14 cellular contexts compared by ENCODE assay signal in genomic region chr5:133316346-133317343, GRCh38.
A peak's percentile ranks its signal among the peaks of the same experiment; 100 is the strongest.
DNase-seq lines count a peak whose midpoint lies in the region; TF ChIP-seq lines count a peak whose summit lies in the region.
"Had no signal": no experiment of that assay in that cellular context is flagged by ENCODE, and none has a peak within 500 bp of the region (broad histone marks: within the 10 kb centered on the region; RNA-seq: fewer than 3 reads in every experiment).

No MANE protein-coding gene starts in this region.

- peak; percentile 23 for DNase-seq in activated naive CD4-positive, alpha-beta T cell treated with anti-CD3 and anti-CD28 coated beads for 36 hours
- no peak for DNase-seq in activated naive CD4-positive, alpha-beta T cell (lab: John Stamatoyannopoulos, UW)
- DNase-seq in NB4 (ENCODE audit: low read depth) (peak; percentile 22), epithelial cell of esophagus (ENCODE audit: low read depth) (no peak), type B pancreatic cell (ENCODE audit: extremely low spot score, unreplicated experiment) (no peak), posterior vena cava (ENCODE audit: low spot score) (no peak), ascending aorta (ENCODE audit: low spot score in 2 of 2) (no peak)
- no peak for DNase-seq in activated naive CD8-positive, alpha-beta T cell treated with anti-CD3 and anti-CD28 coated beads for 36 hours
- DNase-seq: activated CD8-positive, alpha-beta memory T cell treated with anti-CD3 and anti-CD28 coated beads, Interleukin-2, amount 50 U/mL, for 48 hours; cerebellar nuclear complex; GOT3; hippocampal formation; NCI-H2171; stomach had no signal

- no peaks in the 10 kb centered on the region for H3K9me3 ChIP-seq in ascending aorta
- H3K9me3 ChIP-seq: stomach had no signal

- H3K27ac ChIP-seq in ascending aorta: no peak overlapping the region
- H3K27ac ChIP-seq: stomach had no signal

- H3K27ac Mint-ChIP-seq in activated naive CD4-positive, alpha-beta T cell treated with anti-CD3 and anti-CD28 coated beads for 36 hours: no peak overlapping the region
- H3K27ac Mint-ChIP-seq in type B pancreatic cell: no peak overlapping the region
- H3K27ac Mint-ChIP-seq in activated naive CD8-positive, alpha-beta T cell treated with anti-CD3 and anti-CD28 coated beads for 36 hours: no peak overlapping the region

- H3K36me3 ChIP-seq in ascending aorta: no peaks in the 10 kb centered on the region
- H3K36me3 ChIP-seq: stomach had no signal

- H3K27me3 ChIP-seq in ascending aorta: no peaks in the 10 kb centered on the region

- no peaks in the 10 kb centered on the region for H3K36me3 Mint-ChIP-seq in activated naive CD4-positive, alpha-beta T cell treated with anti-CD3 and anti-CD28 coated beads for 36 hours (ENCODE audit: low read depth)
- no peaks in the 10 kb centered on the region for H3K36me3 Mint-ChIP-seq in type B pancreatic cell
- no peaks in the 10 kb centered on the region for H3K36me3 Mint-ChIP-seq in activated naive CD8-positive, alpha-beta T cell treated with anti-CD3 and anti-CD28 coated beads for 36 hours

- CTCF ChIA-PET in activated naive CD4-positive, alpha-beta T cell treated with anti-CD3 and anti-CD28 coated beads for 36 hours (lab: Charles Lee): interaction anchor here (0.6 kb wide), 1 partner anchor 19 kb away, joined by 3 read pairs; no protein-coding TSS in a partner anchor

- H3K4me3 Mint-ChIP-seq in activated naive CD4-positive, alpha-beta T cell treated with anti-CD3 and anti-CD28 coated beads for 36 hours: no peak overlapping the region
- H3K4me3 Mint-ChIP-seq in type B pancreatic cell: no peak overlapping the region
- no peak overlapping the region for H3K4me3 Mint-ChIP-seq in activated naive CD8-positive, alpha-beta T cell treated with anti-CD3 and anti-CD28 coated beads for 36 hours

- peaks cover 6% of the 10 kb centered on the region for H3K4me1 Mint-ChIP-seq in activated naive CD4-positive, alpha-beta T cell treated with anti-CD3 and anti-CD28 coated beads for 36 hours (ENCODE audit: low read depth)
- no peaks in the 10 kb centered on the region for H3K4me1 Mint-ChIP-seq in type B pancreatic cell (ENCODE audit: unreplicated experiment)
- peaks cover 6% of the 10 kb centered on the region for H3K4me1 Mint-ChIP-seq in activated naive CD8-positive, alpha-beta T cell treated with anti-CD3 and anti-CD28 coated beads for 36 hours

- no peak for TF ChIP-seq POLR2A in NB4 (IDR thresholded peaks at IDR 0.05; ENCODE audit: extremely low read depth, insufficient read length)

- no peaks in the 10 kb centered on the region for H3K9me3 Mint-ChIP-seq in activated naive CD4-positive, alpha-beta T cell treated with anti-CD3 and anti-CD28 coated beads for 36 hours
- H3K9me3 Mint-ChIP-seq in type B pancreatic cell: no peaks in the 10 kb centered on the region
- H3K9me3 Mint-ChIP-seq in activated naive CD8-positive, alpha-beta T cell treated with anti-CD3 and anti-CD28 coated beads for 36 hours: no peaks in the 10 kb centered on the region

- intact Hi-C loops in activated naive CD4-positive, alpha-beta T cell treated with anti-CD3 and anti-CD28 coated beads for 36 hours (cut with micrococcal nuclease): no loop called here
- intact Hi-C loops in posterior vena cava (cut with DNase I): no loop called here
- intact Hi-C loops in ascending aorta (cut with DNase I): no loop called here

- H3K27me3 Mint-ChIP-seq in activated naive CD4-positive, alpha-beta T cell treated with anti-CD3 and anti-CD28 coated beads for 36 hours (ENCODE audit: low read depth): no peaks in the 10 kb centered on the region
- no peaks in the 10 kb centered on the region for H3K27me3 Mint-ChIP-seq in type B pancreatic cell
- H3K27me3 Mint-ChIP-seq in activated naive CD8-positive, alpha-beta T cell treated with anti-CD3 and anti-CD28 coated beads for 36 hours: no peaks in the 10 kb centered on the region

- no peak overlapping the region for H3K4me3 ChIP-seq in NB4 (ENCODE audit: low read depth, low read length)
- no peak overlapping the region for H3K4me3 ChIP-seq in epithelial cell of esophagus (ENCODE audit: low read length)
- H3K4me3 ChIP-seq in ascending aorta: no peak overlapping the region
- H3K4me3 ChIP-seq: stomach had no signal

- H3K4me1 ChIP-seq in ascending aorta: no peaks in the 10 kb centered on the region
- H3K4me1 ChIP-seq: stomach had no signal

- TF ChIP-seq CTCF in NB4 (IDR thresholded peaks at IDR 0.05; ENCODE audit: low read depth, low read length) (peak; percentile 34), epithelial cell of esophagus (IDR thresholded peaks at IDR 0.05; ENCODE audit: insufficient read depth, low read depth, low read length, missing control alignments) (peak; percentile 8), type B pancreatic cell (conservative IDR thresholded peaks at IDR 0.05) (peak; percentile 53), ascending aorta (IDR thresholded peaks at IDR 0.05) (no peak)

Comparison
In these comparisons a context has a peak if more than half of its experiments do, and no peak if none do; other contexts are left out.
1. DNase-seq: peak in activated naive CD4-positive, alpha-beta T cell treated with anti-CD3 and anti-CD28 coated beads for 36 hours (single experiment) and NB4 (single experiment); none in activated naive CD4-positive, alpha-beta T cell (0 of 4), epithelial cell of esophagus (single experiment), type B pancreatic cell (single experiment), posterior vena cava (single experiment), ascending aorta (0 of 2) and activated naive CD8-positive, alpha-beta T cell treated with anti-CD3 and anti-CD28 coated beads for 36 hours (single experiment).
2. CTCF ChIP-seq: peak in NB4 (single experiment), epithelial cell of esophagus (single experiment) and type B pancreatic cell (single experiment); none in ascending aorta (0 of 3).